Comparison of ENCODE assay signal across 8 cellular contexts in genomic region chr2:40450066-40450841, GRCh38. TPM values are rescaled to one million over a fixed set of nuclear protein-coding genes. Genes with fewer than 3 reads are reported as not detected.
A peak's percentile ranks its signal among the peaks of the same experiment; 100 is the strongest.
DNase-seq lines count a peak whose midpoint lies in the region; ATAC-seq and TF ChIP-seq lines count a peak whose summit lies in the region.

No MANE protein-coding gene starts in this region.

- in situ Hi-C loops in G401 (cut with HindIII; ENCODE audit: low sequenced_read_pairs): no loop called here

- ATAC-seq in lower lobe of right lung (peak; percentile 45 to 51), GM19351 (IDR thresholded peaks at IDR 0.05; ENCODE audit: unreplicated experiment) (no peak)

- H3K27ac ChIP-seq in lower lobe of right lung (peak overlapping the region; percentile 69), suprapubic skin (no peak overlapping the region)

- H3K9me3 ChIP-seq in lower lobe of right lung (no peaks in the 10 kb centered on the region), suprapubic skin (no peaks in the 10 kb centered on the region)

- 33% methylated on average over 14 of the region's 14 CpGs for WGBS in suprapubic skin

- peaks cover 24% of the 10 kb centered on the region for H3K27me3 Mint-ChIP-seq in brain

- H3K4me1 ChIP-seq in lower lobe of right lung: peaks cover 32% of the 10 kb centered on the region
- peaks cover 22% of the 10 kb centered on the region for H3K4me1 ChIP-seq in suprapubic skin

- peak; percentile 23 for DNase-seq in G401 (ENCODE audit: low spot score)
- peak; percentile 31 for DNase-seq in NCI-H2196 treated with DMSO at 0.1 percent for 48 hours (lab: John Stamatoyannopoulos, UW; ENCODE audit: unreplicated experiment)
- peak; percentile 53 for DNase-seq in lower lobe of right lung
- no peak for DNase-seq in suprapubic skin (ENCODE audit: low spot score in 2 of 2)
- no peak for DNase-seq in T-helper 9 cell
- DNase-seq in stimulated activated CD4-positive, alpha-beta T cell treated with anti-CD3 and anti-CD28 coated beads, Interleukin-1b, Interleukin-23, amount 100 ng/mL, for 48 hours: no peak

- H3K4me3 ChIP-seq in lower lobe of right lung (peak overlapping the region; percentile 64), suprapubic skin (peak overlapping the region; percentile 54)

- no peaks in the 10 kb centered on the region for H3K27me3 ChIP-seq in lower lobe of right lung (ENCODE audit: low read depth)
- H3K27me3 ChIP-seq in suprapubic skin: peaks cover 8% of the 10 kb centered on the region

- no peak for TF ChIP-seq EP300 in suprapubic skin (IDR thresholded peaks at IDR 0.05)

- H3K36me3 Mint-ChIP-seq in brain: peaks cover 29% of the 10 kb centered on the region

- H3K36me3 ChIP-seq in lower lobe of right lung: no peaks in the 10 kb centered on the region
- no peaks in the 10 kb centered on the region for H3K36me3 ChIP-seq in suprapubic skin

- intact Hi-C loops in lower lobe of right lung (cut with DNase I): no loop called here

- TF ChIP-seq POLR2A in suprapubic skin (IDR thresholded peaks at IDR 0.05): no peak

- H3K27ac Mint-ChIP-seq in brain: peak overlapping the region; percentile 83 to 100 (median 93)

- H3K4me1 Mint-ChIP-seq in brain: peaks cover 59% of the 10 kb centered on the region

- peak overlapping the region; percentile 86 to 93 (median 91) for H3K4me3 Mint-ChIP-seq in brain

- TF ChIP-seq CTCF in brain (conservative IDR thresholded peaks at IDR 0.05): peak in 1 of 2 experiments; percentile 15
- no peak for TF ChIP-seq CTCF in lower lobe of right lung (IDR thresholded peaks at IDR 0.05)
- no peak for TF ChIP-seq CTCF in suprapubic skin (IDR thresholded peaks at IDR 0.05)

- H3K9me3 Mint-ChIP-seq in brain: peaks cover 0 to 18% (median 6%) of the 10 kb centered on the region in 5 experiments

RNA-seq across cellular contexts. Expression of gene SLC8A1, which starts 1.6 kb away (rescaled TPM):
- 149 and 199 TPM in 2 replicates for total RNA-seq in G401 (2014; rRNA removed; shearing (Covaris generic))
- polyA plus RNA-seq in brain (ENCODE audit: insufficient read depth, low read depth, low replicate concordance): 7.6 TPM
- total RNA-seq in lower lobe of right lung (58.5 TPM), suprapubic skin (10 to 100 TPM in 2 of 4 donors, 1 to 10 TPM in 2; 2.4 to 14.4 (median 9.9) TPM)

Comparison
In these comparisons a context has a peak if more than half of its experiments do, and no peak if none do; other contexts are left out.
1. DNase-seq: peak in G401 (single experiment), NCI-H2196 treated with DMSO at 0.1 percent for 48 hours (single experiment) and lower lobe of right lung (single experiment); none in suprapubic skin (0 of 2), T-helper 9 cell (single experiment) and stimulated activated CD4-positive, alpha-beta T cell treated with anti-CD3 and anti-CD28 coated beads, Interleukin-1b, Interleukin-23, amount 100 ng/mL, for 48 hours (single experiment).